Comparison of ENCODE assay signal across 13 cellular contexts in genomic region chr12:89263874-89264273, GRCh38.
DNase-seq lines count a peak whose midpoint lies in the region; ATAC-seq and TF ChIP-seq lines count a peak whose summit lies in the region.
"Had no signal": no experiment of that assay in that cellular context is flagged by ENCODE, and none has a peak within 500 bp of the region (broad histone marks: within the 10 kb centered on the region; RNA-seq: fewer than 3 reads in every experiment).

No MANE protein-coding gene starts in this region.

- H3K36me3 ChIP-seq in adipocyte (ENCODE audit: control insufficient read depth, insufficient read depth, low read length, severe bottlenecking): no peaks in the 10 kb centered on the region

- H3K4me3 Mint-ChIP-seq in progenitor cell of endocrine pancreas (ENCODE audit: low read depth): no peak overlapping the region
- H3K4me3 Mint-ChIP-seq: CD14-positive monocyte; CD8-positive, alpha-beta T cell had no signal

- no peak for ATAC-seq in GM19463 (IDR thresholded peaks at IDR 0.05; ENCODE audit: unreplicated experiment)
- ATAC-seq: CD8-positive, alpha-beta T cell had no signal

- no peak overlapping the region for H3K4me3 ChIP-seq in adipocyte (ENCODE audit: low read length)
- no peak overlapping the region for H3K4me3 ChIP-seq in fibroblast of villous mesenchyme (ENCODE audit: low read depth, low read length)

- POLR2A ChIA-PET in GM10248 (lab: Yijun Ruan, JAX): no interaction called here

- H3K4me1 Mint-ChIP-seq in progenitor cell of endocrine pancreas (ENCODE audit: low read depth): peaks cover 15% of the 10 kb centered on the region

- DNase-seq in NCI-H146 (lab: John Stamatoyannopoulos, UW) (peak; percentile 28), NCI-H146 treated with DMSO at 0.1 percent for 48 hours (lab: John Stamatoyannopoulos, UW; ENCODE audit: unreplicated experiment) (no peak), adipocyte (ENCODE audit: low read depth) (no peak), fibroblast of villous mesenchyme (ENCODE audit: low read depth) (peak; percentile 26), progenitor cell of endocrine pancreas (ENCODE audit: low spot score, unreplicated experiment) (no peak), dedifferentiated amniotic fluid mesenchymal stem cell (ENCODE audit: extremely low spot score) (no peak), GM10248 (ENCODE audit: extremely low spot score) (no peak)
- DNase-seq: CD8-positive, alpha-beta T cell; DND-41; GDM1; H7 had no signal

- no peaks in the 10 kb centered on the region for H3K27me3 ChIP-seq in adipocyte (replicated peaks; ENCODE audit: control insufficient read depth, insufficient read depth, low read length)

- no peaks in the 10 kb centered on the region for H3K9me3 ChIP-seq in adipocyte (ENCODE audit: control insufficient read depth, low read length)

- H3K9ac ChIP-seq in adipocyte (ENCODE audit: low read length): peak overlapping the region; percentile 35

- no peaks in the 10 kb centered on the region for H3K9me3 Mint-ChIP-seq in progenitor cell of endocrine pancreas (ENCODE audit: low read depth)
- H3K9me3 Mint-ChIP-seq: CD8-positive, alpha-beta T cell had no signal

- CTCF ChIA-PET in GM10248 (lab: Yijun Ruan, JAX): no interaction called here

- H3K27ac Mint-ChIP-seq in progenitor cell of endocrine pancreas: peak overlapping the region; percentile 21
- H3K27ac Mint-ChIP-seq: CD14-positive monocyte; CD8-positive, alpha-beta T cell had no signal

- no peaks in the 10 kb centered on the region for H3K27me3 Mint-ChIP-seq in progenitor cell of endocrine pancreas

- no peaks in the 10 kb centered on the region for H3K36me3 Mint-ChIP-seq in progenitor cell of endocrine pancreas (ENCODE audit: insufficient read depth)
- H3K36me3 Mint-ChIP-seq: CD8-positive, alpha-beta T cell had no signal

- TF ChIP-seq CTCF in fibroblast of villous mesenchyme (IDR thresholded peaks at IDR 0.05; ENCODE audit: insufficient read depth, low read depth, low read length) (no peak), progenitor cell of endocrine pancreas (IDR thresholded peaks at IDR 0.05; ENCODE audit: unreplicated experiment) (no peak), GM10248 (IDR thresholded peaks at IDR 0.05; ENCODE audit: control extremely low read depth, extremely low read depth, low read depth, missing control alignments) (no peak)

- peaks cover 40% of the 10 kb centered on the region for H3K4me1 ChIP-seq in adipocyte (ENCODE audit: control insufficient read depth, insufficient read depth, low read length)

Comparison
In these comparisons a context has a peak if more than half of its experiments do, and no peak if none do; other contexts are left out.
1. DNase-seq: peak in NCI-H146 (single experiment) and fibroblast of villous mesenchyme (single experiment); none in NCI-H146 treated with DMSO at 0.1 percent for 48 hours (single experiment), adipocyte (single experiment), progenitor cell of endocrine pancreas (single experiment), dedifferentiated amniotic fluid mesenchymal stem cell (single experiment) and GM10248 (single experiment).